In genomic region chr4:180134116-180134866, GRCh38 we compare ENCODE assay signal across 9 cellular contexts.
DNase-seq lines count a peak whose midpoint lies in the region; ATAC-seq, FAIRE-seq and TF ChIP-seq lines count a peak whose summit lies in the region.
"Had no signal": no experiment of that assay in that cellular context is flagged by ENCODE, and none has a peak within 500 bp of the region (broad histone marks: within the 10 kb centered on the region; RNA-seq: fewer than 3 reads in every experiment).

No MANE protein-coding gene starts in this region.

- H3K36me3 Mint-ChIP-seq in chondrocyte (ENCODE audit: low read depth) = no peaks in the 10 kb centered on the region

- no peaks in the 10 kb centered on the region for H3K9me3 Mint-ChIP-seq in chondrocyte (ENCODE audit: low read depth)

- no peak for TF ChIP-seq CTCF in chondrocyte (IDR thresholded peaks at IDR 0.05)

- ATAC-seq in GM19351 (IDR thresholded peaks at IDR 0.05; ENCODE audit: unreplicated experiment) = peak; percentile 63

- DNase-seq in HPDE6-E6E7 (ENCODE audit: extremely low spot score) = peak; percentile 23
- DNase-seq in chondrocyte (ENCODE audit: low spot score) = no peak
- peak; percentile 44 for DNase-seq in retina
- no peak for DNase-seq in inferior parietal cortex (ENCODE audit: extremely low spot score)
- no peak for DNase-seq in GM19239 (ENCODE audit: insufficient read length, low spot score)
- DNase-seq in mucosa of gallbladder (ENCODE audit: low spot score) = no peak
- DNase-seq in activated CD4-positive, alpha-beta T cell treated with anti-CD3 and anti-CD28 coated beads, Interleukin-2, amount 50 U/mL, for 1 hour = no peak
- DNase-seq: T-helper 2 cell had no signal

- no peak overlapping the region for H3K27ac Mint-ChIP-seq in chondrocyte (ENCODE audit: unreplicated experiment)

- peak overlapping the region; percentile 53 for H3K4me3 Mint-ChIP-seq in chondrocyte (ENCODE audit: unreplicated experiment)

- H3K4me1 Mint-ChIP-seq in chondrocyte (ENCODE audit: low read depth) = peaks cover 6% of the 10 kb centered on the region

- H3K27me3 Mint-ChIP-seq in chondrocyte (ENCODE audit: low read depth) = no peaks in the 10 kb centered on the region

- FAIRE-seq in GM19239 (lab: Jason Lieb, UNC) = no peak

Comparison
In these comparisons a context has a peak if more than half of its experiments do, and no peak if none do; other contexts are left out.
1. DNase-seq: peak in HPDE6-E6E7 (single experiment) and retina (single experiment); none in chondrocyte (single experiment), inferior parietal cortex (single experiment), GM19239 (single experiment), mucosa of gallbladder (single experiment) and activated CD4-positive, alpha-beta T cell treated with anti-CD3 and anti-CD28 coated beads, Interleukin-2, amount 50 U/mL, for 1 hour (single experiment).